ENCODE assay signal across 8 cellular contexts in genomic region chr3:180913582-180914404, GRCh38. TPM values are rescaled to one million over a fixed set of nuclear protein-coding genes. Genes with fewer than 3 reads are reported as not detected.
A peak's percentile ranks its signal among the peaks of the same experiment; 100 is the strongest.
DNase-seq lines count a peak whose midpoint lies in the region; ATAC-seq and TF ChIP-seq lines count a peak whose summit lies in the region.

No MANE protein-coding gene starts in this region.

- H3K9ac ChIP-seq in KMS-11 (peak overlapping the region; percentile 94; the same call in 1 of the 2 replicates), mammary epithelial cell (ENCODE audit: insufficient read depth, low read length) (peak overlapping the region; percentile 98)

- no peak for DNase-seq in BJ (ENCODE audit: low read depth)
- DNase-seq in mammary epithelial cell: peak; percentile 10
- no peak for DNase-seq in stimulated activated naive CD4-positive, alpha-beta T cell treated with Interleukin-2 at 50 U/mL for 16 hours (lab: John Stamatoyannopoulos, UW)
- DNase-seq in central memory CD4-positive, alpha-beta T cell: no peak

- dilution Hi-C loops in mammary epithelial cell (cut with HindIII; ENCODE audit: low sequenced_read_pairs): no loop called here

- WGBS in mammary epithelial cell (ENCODE audit: low coverage, missing lambda C conversion rate): 8% methylated on average over 19 of the region's 19 CpGs
- 3 to 9% methylated on average over 3 to 8 of the region's 19 CpGs for WGBS in mesodermal cell (ENCODE audit: insufficient coverage in 2 of 2), 2 experiments

- H2AFZ ChIP-seq in KMS-11 (ENCODE audit: low read depth) (no peak overlapping the region), mammary epithelial cell (ENCODE audit: low read depth, low read length) (peak overlapping the region; percentile 98)

- peaks cover 44% of the 10 kb centered on the region for H4K20me1 ChIP-seq in KMS-11 (ENCODE audit: insufficient read depth)
- peaks cover 2% of the 10 kb centered on the region for H4K20me1 ChIP-seq in mammary epithelial cell (ENCODE audit: insufficient read depth, low read length)

- in situ Hi-C loops in mammary epithelial cell (cut with MboI; ENCODE audit: low sequenced_read_pairs in 2 of 2): no loop called here

- no peak for ATAC-seq in HG03565 (IDR thresholded peaks at IDR 0.05; ENCODE audit: unreplicated experiment)
- ATAC-seq in HG02798 (IDR thresholded peaks at IDR 0.05; ENCODE audit: poor library complexity, unreplicated experiment): no peak

- H3K4me3 ChIP-seq in BJ (ENCODE audit: low read depth, low read length) (peak overlapping the region; percentile 91), KMS-11 (IDR thresholded peaks at IDR 0.05; ENCODE audit: insufficient read depth, low read depth, low read length) (no peak overlapping the region), mammary epithelial cell (replicated peaks in 1 of 3; ENCODE audit: insufficient read depth in 1 of 3, low read depth in 2 of 3, low read length in 3 of 3) (peak overlapping the region; percentile 81 to 93 (median 92)), mesodermal cell (ENCODE audit: extremely low read depth, insufficient read depth, low read length, poor library complexity, severe bottlenecking) (peak overlapping the region; percentile 92)

- H3K9me3 ChIP-seq in mammary epithelial cell (replicated peaks; ENCODE audit: insufficient read depth, low read length) (no peaks in the 10 kb centered on the region), mesodermal cell (ENCODE audit: control insufficient read depth, low read length) (no peaks in the 10 kb centered on the region)

- H3K36me3 ChIP-seq in BJ (ENCODE audit: control insufficient read depth, insufficient read depth, low read length) (no peaks in the 10 kb centered on the region; the same call in 1 of the 2 replicates), KMS-11 (ENCODE audit: insufficient read depth) (peaks cover 17% of the 10 kb centered on the region; the same call in 1 of the 2 replicates), mammary epithelial cell (ENCODE audit: insufficient read depth, low read length) (peaks cover 11% of the 10 kb centered on the region), mesodermal cell (ENCODE audit: control insufficient read depth, insufficient read depth, low read length) (peaks cover 41% of the 10 kb centered on the region)

- TF ChIP-seq CTCF in BJ (IDR thresholded peaks at IDR 0.05; ENCODE audit: insufficient read depth, low read depth, low read length) (no peak), KMS-11 (conservative IDR thresholded peaks at IDR 0.05; ENCODE audit: low read depth, low read length) (no peak), mammary epithelial cell (conservative IDR thresholded peaks at IDR 0.05 in 1 of 2, IDR thresholded peaks at IDR 0.05 in 1 of 2; ENCODE audit: extremely low read depth in 1 of 2, insufficient read depth in 1 of 2, low read depth in 1 of 2, low read length in 2 of 2) (no peak)

- BruUV-seq in mammary epithelial cell (replicated peaks; lab: Mats Ljungman, UMichigan): no TSS peak

- H3K4me1 ChIP-seq in KMS-11 (ENCODE audit: low read depth, poor library complexity, severe bottlenecking): peaks cover 57% of the 10 kb centered on the region
- peaks cover 19% of the 10 kb centered on the region for H3K4me1 ChIP-seq in mammary epithelial cell (ENCODE audit: insufficient read depth, low read length)
- H3K4me1 ChIP-seq in mesodermal cell (ENCODE audit: control insufficient read depth, insufficient read depth, low read length, poor library complexity, severe bottlenecking): peaks cover 9% of the 10 kb centered on the region

- POLR2A ChIA-PET in BJ (lab: Charles Lee): no interaction called here

- no peaks in the 10 kb centered on the region for H3K27me3 ChIP-seq in BJ (ENCODE audit: control insufficient read depth, insufficient read depth, low read length)
- H3K27me3 ChIP-seq in KMS-11 (ENCODE audit: insufficient read depth, low read depth): no peaks in the 10 kb centered on the region
- H3K27me3 ChIP-seq in mammary epithelial cell (ENCODE audit: insufficient read depth, low read length): no peaks in the 10 kb centered on the region

- H3K27ac ChIP-seq in KMS-11: peak overlapping the region; percentile 94; the same call in 1 of the 2 replicates
- H3K27ac ChIP-seq in mammary epithelial cell (ENCODE audit: insufficient read depth, low read depth, low read length): peak overlapping the region; percentile 90
- H3K27ac ChIP-seq in mesodermal cell (ENCODE audit: low read depth, low read length, severe bottlenecking): peak overlapping the region; percentile 99

- CTCF ChIA-PET in BJ (lab: Yijun Ruan, JAX) (interaction anchor here (1.2 kb wide), 1 partner anchor 16 kb away, joined by 3 read pairs; no protein-coding TSS in a partner anchor), mammary epithelial cell (lab: Charles Lee; ENCODE audit: low non-redundant PET) (no interaction called here)

- intact Hi-C loops in mammary epithelial cell (cut with micrococcal nuclease): loop anchor here (5.0 kb wide), 1 partner anchor 54 kb away; no protein-coding TSS in a partner anchor

- peaks cover 63% of the 10 kb centered on the region for H3K79me2 ChIP-seq in KMS-11 (ENCODE audit: insufficient read depth, low read depth)
- peaks cover 64% of the 10 kb centered on the region for H3K79me2 ChIP-seq in mammary epithelial cell (ENCODE audit: insufficient read depth, low read length)

- H3K4me2 ChIP-seq in KMS-11: peak overlapping the region; percentile 83
- H3K4me2 ChIP-seq in mammary epithelial cell (ENCODE audit: insufficient read depth, low read depth, low read length): peak overlapping the region; percentile 82

RNA-seq across cellular contexts. Expression of gene FXR1, which starts 1.3 kb away (rescaled TPM):
- 111 and 155 TPM in 2 replicates for polyA plus RNA-seq in BJ (2011; rRNA removed)
- 98.6 and 110 TPM in 2 replicates for polyA minus RNA-seq in BJ (2011; rRNA and poly(A)+ RNA removed)
- total RNA-seq in mammary epithelial cell: 100 to 1,000 TPM; 105 to 132 TPM
- polyA plus RNA-seq in mammary epithelial cell: 78.5 TPM
- polyA minus RNA-seq in mammary epithelial cell: 139 TPM
- polyA plus RNA-seq in mesodermal cell (2013, experiment 1 of 2): 272 TPM
- 290 TPM for polyA plus RNA-seq in mesodermal cell (2013, experiment 2 of 2)
